ENCODE assay signal across 28 cellular contexts in the genomic region with DNA sequence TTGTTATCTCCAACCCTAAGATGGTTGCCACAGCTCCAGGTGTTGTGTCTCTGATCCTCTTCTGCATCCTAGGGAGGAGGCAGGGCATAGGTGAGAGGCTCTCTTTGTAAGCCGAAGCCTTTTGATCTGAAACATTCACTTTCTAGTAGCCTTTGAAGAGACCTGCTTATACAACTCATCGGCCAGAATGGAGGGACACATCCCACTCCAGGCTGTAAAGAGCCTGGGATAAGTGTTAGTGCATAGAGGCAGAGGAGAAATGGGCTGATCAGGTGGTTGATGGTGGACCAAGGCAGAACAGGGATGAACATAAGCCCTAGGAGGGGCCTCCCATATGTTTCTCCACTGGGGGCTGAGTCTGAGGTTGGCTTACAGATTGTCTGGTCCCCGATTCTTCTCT.
"Had no signal": no experiment of that assay in that cellular context is flagged by ENCODE, and none has a peak within 500 bp of the region (broad histone marks: within the 10 kb centered on the region; RNA-seq: fewer than 3 reads in every experiment).

No MANE protein-coding gene starts in this region.

- H2AFZ ChIP-seq: parathyroid adenoma had no signal

- H3K9me3 ChIP-seq: neutrophil, ovary, psoas muscle, right lobe of liver, sigmoid colon, stomach, thoracic aorta, thyroid gland, tibial nerve, upper lobe of right lung, vagina had no signal

- H3K4me3 Mint-ChIP-seq: naive B cell; naive thymus-derived CD8-positive, alpha-beta T cell; natural killer cell treated with Interleukin-12 subunit alpha and Interleukin-12 subunit beta and Interleukin-15 and Interleukin-18, amount 100 ng/mL, for 72 hours; stimulated activated effector memory CD8-positive, alpha-beta T cell treated with anti-CD3 and anti-CD28 coated beads, Interleukin-12 subunit alpha, Interleukin-12 subunit beta, amount 100 ng/mL, for 72 hours; stimulated activated naive B cell treated with anti-CD40 and anti-IgM and Interleukin-4, amounts not matched to agents 10 μg/mL and 1 μg/mL and 100 μg/mL, for 72 hours; stimulated activated naive CD8-positive, alpha-beta T cell treated with anti-CD3 and anti-CD28 coated beads, Interleukin-15, Interleukin-2, amounts not matched to agents 100 ng/mL and 50 ng/mL, for 24 hours had no signal

- H3K36me3 ChIP-seq: neutrophil, ovary, right lobe of liver, sigmoid colon, stomach, thoracic aorta, thyroid gland, tibial nerve, upper lobe of right lung, vagina had no signal

- H3K27ac Mint-ChIP-seq: naive B cell; natural killer cell treated with Interleukin-12 subunit alpha and Interleukin-12 subunit beta and Interleukin-15 and Interleukin-18, amount 100 ng/mL, for 72 hours; progenitor cell of endocrine pancreas; stimulated activated effector memory CD8-positive, alpha-beta T cell treated with anti-CD3 and anti-CD28 coated beads, Interleukin-12 subunit alpha, Interleukin-12 subunit beta, amount 100 ng/mL, for 72 hours; stimulated activated naive B cell treated with anti-CD40 and anti-IgM and Interleukin-4, amounts not matched to agents 10 μg/mL and 1 μg/mL and 100 μg/mL, for 72 hours; stimulated activated naive CD8-positive, alpha-beta T cell treated with anti-CD3 and anti-CD28 coated beads, Interleukin-15, Interleukin-2, amounts not matched to agents 100 ng/mL and 50 ng/mL, for 24 hours had no signal

- H3K9me3 Mint-ChIP-seq: naive thymus-derived CD8-positive, alpha-beta T cell; natural killer cell treated with Interleukin-12 subunit alpha and Interleukin-12 subunit beta and Interleukin-15 and Interleukin-18, amount 100 ng/mL, for 72 hours; stimulated activated effector memory CD8-positive, alpha-beta T cell treated with anti-CD3 and anti-CD28 coated beads, Interleukin-12 subunit alpha, Interleukin-12 subunit beta, amount 100 ng/mL, for 72 hours; stimulated activated naive CD8-positive, alpha-beta T cell treated with anti-CD3 and anti-CD28 coated beads, Interleukin-15, Interleukin-2, amounts not matched to agents 100 ng/mL and 50 ng/mL, for 24 hours had no signal

- H3K36me3 Mint-ChIP-seq: naive thymus-derived CD8-positive, alpha-beta T cell; natural killer cell treated with Interleukin-12 subunit alpha and Interleukin-12 subunit beta and Interleukin-15 and Interleukin-18, amount 100 ng/mL, for 72 hours; stimulated activated effector memory CD8-positive, alpha-beta T cell treated with anti-CD3 and anti-CD28 coated beads, Interleukin-12 subunit alpha, Interleukin-12 subunit beta, amount 100 ng/mL, for 72 hours; stimulated activated naive B cell treated with anti-CD40 and anti-IgM and Interleukin-4, amounts not matched to agents 10 μg/mL and 1 μg/mL and 100 μg/mL, for 72 hours had no signal

- H3K27ac ChIP-seq: neutrophil, ovary, parathyroid adenoma, psoas muscle, right lobe of liver, sigmoid colon, stomach, thoracic aorta, thyroid gland, tibial nerve, upper lobe of right lung, vagina had no signal

- H3K9ac ChIP-seq: parathyroid adenoma had no signal

- H3K27me3 ChIP-seq: ovary, thyroid gland, tibial nerve, vagina had no signal

- H3K79me2 ChIP-seq: parathyroid adenoma had no signal

- DNase-seq: naive B cell; naive thymus-derived CD8-positive, alpha-beta T cell; nucleus accumbens; ovary; psoas muscle; right cardiac atrium; right lobe of liver; sigmoid colon; small intestine; stimulated activated CD4-positive, alpha-beta T cell treated with anti-CD3 and anti-CD28 coated beads, Interleukin-15, amount 100 ng/mL, for 24 hours; stimulated activated CD4-positive, alpha-beta T cell treated with anti-CD3 and anti-CD28 coated beads, Interleukin-2, amount 100 ng/mL, for 24 hours; stimulated activated CD4-positive, alpha-beta T cell treated with anti-CD3 and anti-CD28 coated beads, Interleukin-2, amount 100 ng/mL, for 48 hours; stimulated activated CD4-positive, alpha-beta T cell treated with anti-CD3 and anti-CD28 coated beads, Interleukin-4, amount 100 ng/mL, for 24 hours; stimulated activated naive B cell treated with anti-CD40 and anti-IgM and Interleukin-4, amounts not matched to agents 10 μg/mL and 1 μg/mL and 100 μg/mL, for 72 hours; stimulated activated naive CD4-positive, alpha-beta T cell treated with Interleukin-2 at 50 U/mL for 16 hours; stomach; thyroid gland; trophoblast cell; upper lobe of right lung had no signal

- H3K4me3 ChIP-seq: ovary, psoas muscle, right lobe of liver, sigmoid colon, stomach, thoracic aorta, thyroid gland, tibial nerve, upper lobe of right lung, vagina had no signal

- H3K4me1 ChIP-seq: parathyroid adenoma, psoas muscle, right lobe of liver, thyroid gland, upper lobe of right lung had no signal
